In the genomic region with DNA sequence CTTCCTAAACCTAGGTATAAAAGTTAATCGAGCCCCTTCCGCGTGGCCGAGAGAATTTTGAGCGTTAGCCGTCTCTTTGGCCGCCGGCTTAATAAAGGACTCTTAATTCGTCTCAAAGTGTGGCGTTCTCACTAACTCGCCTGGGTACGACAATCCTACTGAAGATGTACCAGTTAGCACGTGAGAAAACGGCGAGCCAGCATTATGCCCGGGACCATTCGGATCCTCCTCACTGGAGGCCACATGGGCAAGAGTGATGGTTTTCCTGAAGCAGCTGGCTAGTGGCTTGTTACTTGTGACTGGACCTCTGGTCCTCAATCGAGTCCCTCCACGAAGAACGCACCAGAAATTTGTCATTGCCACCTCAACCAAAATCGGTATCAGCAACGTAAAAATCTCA, we compare ENCODE assay signal across 4 cellular contexts. TPM values are rescaled to one million over a fixed set of nuclear protein-coding genes. Genes with fewer than 3 reads are reported as not detected.
"Had no signal": no experiment of that assay in that cellular context is flagged by ENCODE, and none has a peak within 500 bp of the region (broad histone marks: within the 10 kb centered on the region; RNA-seq: fewer than 3 reads in every experiment).

No MANE protein-coding gene starts in this region.

RNA-seq across cellular contexts. Expression of gene CRLF2, which starts 39.0 kb away (rescaled TPM):
- total RNA-seq: HepG2, IMR-90, Right ventricle myocardium superior, SJSA1 had no signal
- polyA plus RNA-seq: HepG2, IMR-90 had no signal
